ENCODE assay signal across 11 cellular contexts in the genomic region with DNA sequence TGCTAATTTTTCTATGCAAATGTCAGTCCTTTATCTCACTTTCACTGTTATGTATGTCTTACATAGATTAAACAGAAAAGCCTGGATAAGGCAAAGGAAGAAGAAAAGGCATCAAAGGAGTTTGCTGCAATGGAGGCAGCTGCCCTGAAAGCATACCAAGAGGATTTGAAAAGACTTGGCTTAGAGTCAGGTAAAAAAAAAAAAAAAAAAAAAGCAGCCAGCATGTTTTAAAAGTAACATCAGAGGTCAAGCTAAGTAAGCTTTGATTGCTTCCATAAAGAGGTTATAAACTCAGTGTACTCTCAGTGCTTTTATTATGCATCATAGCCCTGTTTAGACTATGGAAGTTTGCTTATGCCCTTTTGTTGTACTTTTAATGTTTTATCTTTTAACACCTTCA. TPM values are rescaled to one million over a fixed set of nuclear protein-coding genes. Genes with fewer than 3 reads are reported as not detected.
DNase-seq lines count a peak whose midpoint lies in the region; ATAC-seq and TF ChIP-seq lines count a peak whose summit lies in the region.
"Had no signal": no experiment of that assay in that cellular context is flagged by ENCODE, and none has a peak within 500 bp of the region (broad histone marks: within the 10 kb centered on the region; RNA-seq: fewer than 3 reads in every experiment).

No MANE protein-coding gene starts in this region.

- H3K9me2 ChIP-seq in HCT116 (ENCODE audit: insufficient read depth): no peaks in the 10 kb centered on the region

- TF ChIP-seq CTCF in HCT116 (IDR thresholded peaks at IDR 0.05 in 2 of 3, conservative IDR thresholded peaks at IDR 0.05 in 1 of 3; ENCODE audit: borderline replicate concordance in 1 of 3, insufficient read depth in 1 of 3, low read depth in 2 of 3, low read length in 2 of 3) (no peak), choroid plexus epithelial cell (conservative IDR thresholded peaks at IDR 0.05; ENCODE audit: low read depth, low read length) (no peak), ovary (IDR thresholded peaks at IDR 0.05) (no peak), lower lobe of right lung (IDR thresholded peaks at IDR 0.05) (no peak)

- H3K79me2 ChIP-seq in ACC112 (ENCODE audit: control insufficient read depth, insufficient read depth, low read length, unreplicated experiment): peaks cover 32% of the 10 kb centered on the region
- H3K79me2 ChIP-seq in HCT116 (ENCODE audit: insufficient read depth, low read length): peaks cover 36% of the 10 kb centered on the region

- CTCF ChIA-PET in HCT116 (lab: Charles Lee): no interaction called here

- H3K4me1 ChIP-seq in ACC112 (ENCODE audit: control insufficient read depth, insufficient read depth, low read length, unreplicated experiment) (peaks cover 31% of the 10 kb centered on the region), HCT116 (ENCODE audit: control insufficient read depth in 1 of 2, insufficient read depth in 2 of 2, low read length in 2 of 2) (peaks cover 42 to 43% of the 10 kb centered on the region in 2 experiments), mucosa of rectum (ENCODE audit: control insufficient read depth in 2 of 2, insufficient read depth in 2 of 2, low read length in 2 of 2) (peaks cover 24 to 33% of the 10 kb centered on the region in 2 donors), ovary (ENCODE audit: insufficient read depth) (no peaks in the 10 kb centered on the region), lower lobe of right lung (peaks cover 35% of the 10 kb centered on the region)

- peaks cover 25% of the 10 kb centered on the region for H3K36me3 ChIP-seq in ACC112 (ENCODE audit: insufficient read depth, low read length)
- peaks cover 23 to 34% of the 10 kb centered on the region in 2 experiments for H3K36me3 ChIP-seq in HCT116 (ENCODE audit: control insufficient read depth in 1 of 2, insufficient read depth in 2 of 2, low read length in 2 of 2)
- H3K36me3 ChIP-seq in mucosa of rectum (ENCODE audit: control insufficient read depth in 2 of 2, insufficient read depth in 2 of 2, low read length in 2 of 2): peaks cover 21 to 34% of the 10 kb centered on the region in 2 donors
- no peaks in the 10 kb centered on the region for H3K36me3 ChIP-seq in ovary
- H3K36me3 ChIP-seq in lower lobe of right lung: peaks cover 51% of the 10 kb centered on the region

- intact Hi-C loops in HCT116 (cut with micrococcal nuclease): no loop called here
- intact Hi-C loops in ovary (cut with DNase I): no loop called here
- intact Hi-C loops in lower lobe of right lung (cut with DNase I): no loop called here

- H3K9ac ChIP-seq in HCT116 (ENCODE audit: low read length) (peak overlapping the region; percentile 38), mucosa of rectum (ENCODE audit: low read depth in 1 of 2, low read length in 2 of 2) (no peak overlapping the region)

- TF ChIP-seq RAD21 in HCT116 (IDR thresholded peaks at IDR 0.05; ENCODE audit: low read depth): no peak

- no peaks in the 10 kb centered on the region for H4K20me1 ChIP-seq in HCT116 (ENCODE audit: insufficient read depth)

- no peaks in the 10 kb centered on the region for H3K27me3 ChIP-seq in ACC112 (ENCODE audit: insufficient read depth, low read length)
- H3K27me3 ChIP-seq in HCT116 (ENCODE audit: insufficient read depth, low read length): no peaks in the 10 kb centered on the region
- no peaks in the 10 kb centered on the region for H3K27me3 ChIP-seq in mucosa of rectum (ENCODE audit: control insufficient read depth in 2 of 2, insufficient read depth in 2 of 2, low read length in 2 of 2)
- no peaks in the 10 kb centered on the region for H3K27me3 ChIP-seq in ovary
- no peaks in the 10 kb centered on the region for H3K27me3 ChIP-seq in lower lobe of right lung (ENCODE audit: low read depth)

- H2AFZ ChIP-seq in ACC112 (ENCODE audit: low read length, unreplicated experiment) (no peak overlapping the region), HCT116 (ENCODE audit: low read depth, low read length, poor library complexity, severe bottlenecking) (no peak overlapping the region)

- BruUV-seq in HCT116 (replicated peaks; lab: Mats Ljungman, UMichigan): no TSS peak

- peak overlapping the region; percentile 58 for H3K4me3 ChIP-seq in ACC112 (ENCODE audit: low read depth, low read length)
- peak overlapping the region in 1 of 2 experiments; percentile 28; a peak in 1 of 4 replicates for H3K4me3 ChIP-seq in HCT116 (replicated peaks in 1 of 2; ENCODE audit: low read depth in 1 of 2, low read length in 2 of 2)
- no peak overlapping the region for H3K4me3 ChIP-seq in choroid plexus epithelial cell (ENCODE audit: low read depth, low read length)
- no peak overlapping the region for H3K4me3 ChIP-seq in mucosa of rectum (ENCODE audit: low read length in 2 of 2)
- H3K4me3 ChIP-seq in ovary: no peak overlapping the region
- H3K4me3 ChIP-seq in lower lobe of right lung: no peak overlapping the region
- H3K4me3 ChIP-seq: skin epidermis had no signal

- no peak for TF ChIP-seq EP300 in ovary (IDR thresholded peaks at IDR 0.05)

- RAD21 ChIA-PET in HCT116 (lab: Charles Lee; ENCODE audit: low non-redundant PET in 1 of 2, low total read pairs in 2 of 2, uncharacterized antibody in 2 of 2, unreplicated experiment in 2 of 2): no interaction called here

- POLR2A ChIA-PET in HCT116 (lab: Charles Lee): no interaction called here

- TF ChIP-seq POLR2A in HCT116 (IDR thresholded peaks at IDR 0.05; ENCODE audit: borderline replicate concordance, extremely low read depth, insufficient read depth, insufficient read length) (no peak), ovary (IDR thresholded peaks at IDR 0.05) (no peak)

- H3K4me2 ChIP-seq in HCT116 (ENCODE audit: low read length): peak overlapping the region; percentile 88

- H3K27ac ChIP-seq in ACC112 (ENCODE audit: low read depth, low read length): peak overlapping the region; percentile 92
- H3K27ac ChIP-seq in HCT116 (ENCODE audit: low read depth, low read length): peak overlapping the region; percentile 94; the same call in 1 of the 2 replicates
- H3K27ac ChIP-seq in mucosa of rectum (ENCODE audit: low read depth in 2 of 2, low read length in 2 of 2): peak overlapping the region; percentile 36 to 48
- H3K27ac ChIP-seq in ovary: no peak overlapping the region
- H3K27ac ChIP-seq in lower lobe of right lung: no peak overlapping the region

- no peaks in the 10 kb centered on the region for H3K9me3 ChIP-seq in HCT116 (ENCODE audit: control insufficient read depth in 1 of 2, insufficient read depth in 1 of 2, low read depth in 1 of 2, low read length in 2 of 2)
- H3K9me3 ChIP-seq in mucosa of rectum (ENCODE audit: control insufficient read depth in 2 of 2, low read length in 2 of 2): no peaks in the 10 kb centered on the region
- no peaks in the 10 kb centered on the region for H3K9me3 ChIP-seq in ovary
- H3K9me3 ChIP-seq in lower lobe of right lung: no peaks in the 10 kb centered on the region

- ATAC-seq in HCT116 (no peak), lower lobe of right lung (no peak)

- no peak for DNase-seq in HCT116 (ENCODE audit: low read depth, low spot score)
- peak; percentile 91 for DNase-seq in choroid plexus epithelial cell (ENCODE audit: low read depth)
- no peak for DNase-seq in ovary
- no peak for DNase-seq in COLO829 (ENCODE audit: low spot score)
- DNase-seq in lower lobe of right lung: no peak
- DNase-seq in activated effector memory CD4-positive, alpha-beta T cell treated with anti-CD3 and anti-CD28 coated beads, Interleukin-2, amount 50 U/mL, for 16 hours: no peak
- DNase-seq: anterior cingulate cortex, NCI-H187 had no signal

TF ChIP-seq in HCT116, 20 proteins besides CTCF, POLR2A, EP300 and RAD21:
- TF ChIP-seq FOSL1 (IDR thresholded peaks at IDR 0.05; ENCODE audit: low read depth) (no peak), TCF7L2 (IDR thresholded peaks at IDR 0.05; ENCODE audit: borderline replicate concordance, extremely low read depth, insufficient read depth, insufficient read length) (peak; percentile 22), EZH2phosphoT487 (IDR thresholded peaks at IDR 0.05; ENCODE audit: borderline replicate concordance) (no peak), CEBPB (IDR thresholded peaks at IDR 0.05; ENCODE audit: low read depth) (no peak), SRF (IDR thresholded peaks at IDR 0.05; ENCODE audit: low read depth) (no peak), ELF1 (IDR thresholded peaks at IDR 0.05; ENCODE audit: borderline replicate concordance, low read depth) (no peak)
- TF ChIP-seq, protein P1, sequence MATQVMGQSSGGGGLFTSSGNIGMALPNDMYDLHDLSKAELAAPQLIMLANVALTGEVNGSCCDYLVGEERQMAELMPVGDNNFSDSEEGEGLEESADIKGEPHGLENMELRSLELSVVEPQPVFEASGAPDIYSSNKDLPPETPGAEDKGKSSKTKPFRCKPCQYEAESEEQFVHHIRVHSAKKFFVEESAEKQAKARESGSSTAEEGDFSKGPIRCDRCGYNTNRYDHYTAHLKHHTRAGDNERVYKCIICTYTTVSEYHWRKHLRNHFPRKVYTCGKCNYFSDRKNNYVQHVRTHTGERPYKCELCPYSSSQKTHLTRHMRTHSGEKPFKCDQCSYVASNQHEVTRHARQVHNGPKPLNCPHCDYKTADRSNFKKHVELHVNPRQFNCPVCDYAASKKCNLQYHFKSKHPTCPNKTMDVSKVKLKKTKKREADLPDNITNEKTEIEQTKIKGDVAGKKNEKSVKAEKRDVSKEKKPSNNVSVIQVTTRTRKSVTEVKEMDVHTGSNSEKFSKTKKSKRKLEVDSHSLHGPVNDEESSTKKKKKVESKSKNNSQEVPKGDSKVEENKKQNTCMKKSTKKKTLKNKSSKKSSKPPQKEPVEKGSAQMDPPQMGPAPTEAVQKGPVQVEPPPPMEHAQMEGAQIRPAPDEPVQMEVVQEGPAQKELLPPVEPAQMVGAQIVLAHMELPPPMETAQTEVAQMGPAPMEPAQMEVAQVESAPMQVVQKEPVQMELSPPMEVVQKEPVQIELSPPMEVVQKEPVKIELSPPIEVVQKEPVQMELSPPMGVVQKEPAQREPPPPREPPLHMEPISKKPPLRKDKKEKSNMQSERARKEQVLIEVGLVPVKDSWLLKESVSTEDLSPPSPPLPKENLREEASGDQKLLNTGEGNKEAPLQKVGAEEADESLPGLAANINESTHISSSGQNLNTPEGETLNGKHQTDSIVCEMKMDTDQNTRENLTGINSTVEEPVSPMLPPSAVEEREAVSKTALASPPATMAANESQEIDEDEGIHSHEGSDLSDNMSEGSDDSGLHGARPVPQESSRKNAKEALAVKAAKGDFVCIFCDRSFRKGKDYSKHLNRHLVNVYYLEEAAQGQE (IDR thresholded peaks at IDR 0.05; ENCODE audit: low read depth): no peak

RNA-seq across cellular contexts. Expression of gene WBP4, which starts 3.8 kb away (rescaled TPM):
- total RNA-seq in HCT116 (2021; ENCODE audit: unreplicated experiment) (14.5 TPM), ovary (10 to 100 TPM in 3 of 7 donors, 1 to 10 TPM in 4; 7.5 to 10.8 (median 9.8) TPM), lower lobe of right lung (10.8 TPM)
- 6.2 and 9.4 TPM in 2 replicates for polyA plus RNA-seq in HCT116 (2012)
- 10 to 100 TPM; 11.4 to 13.2 TPM for polyA plus RNA-seq in ovary

RNA-seq across cellular contexts. Expression of gene ELF1, which starts 46.0 kb away (rescaled TPM):
- total RNA-seq in HCT116 (2021; ENCODE audit: unreplicated experiment) (30.0 TPM), ovary (10 to 100 TPM; 41.0 to 53.2 (median 47.7) TPM), lower lobe of right lung (98.1 TPM)
- 13.3 and 17.1 TPM in 2 replicates for polyA plus RNA-seq in HCT116 (2012)
- 10 to 100 TPM; 28.5 to 49.3 TPM for polyA plus RNA-seq in ovary

Comparison
In these comparisons a context has a peak if more than half of its experiments do, and no peak if none do; other contexts are left out.
1. H3K27ac ChIP-seq: peak in ACC112 (single experiment), HCT116 (single experiment) and mucosa of rectum (2 of 2); none in ovary (0 of 2) and lower lobe of right lung (single experiment).